17 cellular contexts compared by ENCODE assay signal in genomic region chr3:195172285-195172684, GRCh38.
DNase-seq lines count a peak whose midpoint lies in the region; ATAC-seq and TF ChIP-seq lines count a peak whose summit lies in the region.
"Had no signal": no experiment of that assay in that cellular context is flagged by ENCODE, and none has a peak within 500 bp of the region (broad histone marks: within the 10 kb centered on the region; RNA-seq: fewer than 3 reads in every experiment).

No MANE protein-coding gene starts in this region.

- H2AFZ ChIP-seq in mesenchymal stem cell (ENCODE audit: low read depth, low read length): no peak overlapping the region

- TF ChIP-seq EP300 in tibial nerve (IDR thresholded peaks at IDR 0.05): no peak

- peak; percentile 33 for ATAC-seq in activated CD4-positive, alpha-beta T cell treated with anti-CD3 and anti-CD28 coated beads for 36 hours
- ATAC-seq in upper lobe of right lung (peak; percentile 52), GM18867 (IDR thresholded peaks at IDR 0.05; ENCODE audit: unreplicated experiment) (no peak)

- H3K9me3 Mint-ChIP-seq in activated CD4-positive, alpha-beta T cell treated with anti-CD3 and anti-CD28 coated beads for 36 hours (ENCODE audit: low read depth): no peaks in the 10 kb centered on the region
- H3K9me3 Mint-ChIP-seq in brain: peaks cover 0 to 5% (median 0%) of the 10 kb centered on the region in 5 experiments

- peak overlapping the region in 1 of 2 experiments; percentile 61 for H3K18ac ChIP-seq in mesenchymal stem cell (ENCODE audit: low read depth in 1 of 2, low read length in 2 of 2)

- CTCF ChIA-PET in activated CD4-positive, alpha-beta T cell treated with anti-CD3 and anti-CD28 coated beads for 36 hours (lab: Charles Lee): interaction anchor here (1.5 kb wide), 1 partner anchor 39 kb away, joined by 3 read pairs; no protein-coding TSS in a partner anchor

- H2AK5ac ChIP-seq in mesenchymal stem cell (ENCODE audit: low read length, severe bottlenecking): no peak overlapping the region

- no peak overlapping the region for H3K9ac ChIP-seq in mesenchymal stem cell (ENCODE audit: low read length)

- intact Hi-C loops in activated CD4-positive, alpha-beta T cell treated with anti-CD3 and anti-CD28 coated beads for 36 hours (cut with DNase I, micrococcal nuclease): no loop called here
- intact Hi-C loops in upper lobe of right lung (cut with DNase I): no loop called here

- no peak for TF ChIP-seq POLR2A in tibial nerve (IDR thresholded peaks at IDR 0.05)

- DNase-seq in activated CD4-positive, alpha-beta T cell treated with anti-CD3 and anti-CD28 coated beads for 36 hours: no peak
- DNase-seq in activated CD4-positive, alpha-beta T cell treated with anti-CD3 and anti-CD28 coated beads, Interleukin-2, amount 50 U/mL, for 48 hours: no peak
- DNase-seq in mesenchymal stem cell: peak; percentile 36
- no peak for DNase-seq in upper lobe of right lung
- no peak for DNase-seq in activated CD8-positive, alpha-beta memory T cell treated with anti-CD3 and anti-CD28 coated beads for 24 hours
- DNase-seq in tibial nerve (ENCODE audit: low spot score in 2 of 2): no peak
- DNase-seq: activated CD4-positive, alpha-beta T cell treated with anti-CD3 and anti-CD28 coated beads, Interleukin-2, amount 50 U/mL, for 4 hours; effector CD8-positive, alpha-beta T cell; GF-D8; kidney glomerular epithelial cell; NCI-H187 treated with DMSO at 0.1 percent for 48 hours; NCI-H774; stimulated activated naive CD4-positive, alpha-beta T cell treated with Interleukin-2 at 50 U/mL for 16 hours; T-helper 9 cell had no signal

- no peak for TF ChIP-seq CTCF in brain (conservative IDR thresholded peaks at IDR 0.05)
- TF ChIP-seq CTCF in upper lobe of right lung (IDR thresholded peaks at IDR 0.05): no peak
- TF ChIP-seq CTCF in tibial nerve (IDR thresholded peaks at IDR 0.05): no peak

- peak overlapping the region; percentile 56 for H4K91ac ChIP-seq in mesenchymal stem cell (ENCODE audit: low read length)

- no peak overlapping the region for H3K27ac ChIP-seq in mesenchymal stem cell (ENCODE audit: low read length, poor library complexity, severe bottlenecking)
- H3K27ac ChIP-seq in upper lobe of right lung: peak overlapping the region; percentile 3
- no peak overlapping the region for H3K27ac ChIP-seq in tibial nerve

- H3K27me3 ChIP-seq in mesenchymal stem cell (ENCODE audit: control insufficient read depth in 1 of 2, insufficient read depth in 1 of 2, low read length in 2 of 2): no peaks in the 10 kb centered on the region
- H3K27me3 ChIP-seq in upper lobe of right lung: no peaks in the 10 kb centered on the region
- no peaks in the 10 kb centered on the region for H3K27me3 ChIP-seq in tibial nerve

- POLR2A ChIA-PET in activated CD4-positive, alpha-beta T cell treated with anti-CD3 and anti-CD28 coated beads for 36 hours (lab: Charles Lee): no interaction called here

- H3K14ac ChIP-seq in mesenchymal stem cell (ENCODE audit: low read length in 2 of 2): no peak overlapping the region

- H3K4me3 ChIP-seq in mesenchymal stem cell (ENCODE audit: insufficient read depth in 1 of 2, low read depth in 1 of 2, low read length in 2 of 2) (no peak overlapping the region), upper lobe of right lung (no peak overlapping the region), tibial nerve (no peak overlapping the region)
- H3K4me3 ChIP-seq: HAP-1 had no signal

- H2BK12ac ChIP-seq in mesenchymal stem cell (ENCODE audit: low read length in 2 of 2): no peak overlapping the region

- H2BK5ac ChIP-seq in mesenchymal stem cell (ENCODE audit: low read depth, low read length, poor library complexity, severe bottlenecking): no peak overlapping the region

- H3K36me3 ChIP-seq in mesenchymal stem cell (ENCODE audit: control insufficient read depth in 1 of 2, insufficient read depth in 2 of 2, low read depth in 1 of 2, low read length in 2 of 2) (peaks cover 8 to 11% of the 10 kb centered on the region in 2 experiments), upper lobe of right lung (no peaks in the 10 kb centered on the region), tibial nerve (no peaks in the 10 kb centered on the region)
- H3K36me3 ChIP-seq: HAP-1 had no signal

- 64% methylated on average over 9 of the region's 9 CpGs for WGBS in mesenchymal stem cell
- WGBS in tibial nerve, 2 donors: 58 to 60% methylated on average over 9 of the region's 9 CpGs

- no peaks in the 10 kb centered on the region for H3K4me1 Mint-ChIP-seq in activated CD4-positive, alpha-beta T cell treated with anti-CD3 and anti-CD28 coated beads for 36 hours
- H3K4me1 Mint-ChIP-seq in brain: peaks cover 43% of the 10 kb centered on the region

- H3K27me3 Mint-ChIP-seq in activated CD4-positive, alpha-beta T cell treated with anti-CD3 and anti-CD28 coated beads for 36 hours: no peaks in the 10 kb centered on the region
- no peaks in the 10 kb centered on the region for H3K27me3 Mint-ChIP-seq in brain

- peak overlapping the region in 1 of 2 experiments; percentile 7 for H3K4ac ChIP-seq in mesenchymal stem cell (ENCODE audit: low read depth in 1 of 2, low read length in 2 of 2)

- H3K9me3 ChIP-seq in mesenchymal stem cell (ENCODE audit: control insufficient read depth, low read length) (no peaks in the 10 kb centered on the region), upper lobe of right lung (no peaks in the 10 kb centered on the region), tibial nerve (no peaks in the 10 kb centered on the region)
- H3K9me3 ChIP-seq: HAP-1 had no signal

- no peak overlapping the region for H3K4me3 Mint-ChIP-seq in activated CD4-positive, alpha-beta T cell treated with anti-CD3 and anti-CD28 coated beads for 36 hours
- peak overlapping the region in 2 of 5 experiments; percentile 0 to 20 for H3K4me3 Mint-ChIP-seq in brain

- no peak overlapping the region for H2BK120ac ChIP-seq in mesenchymal stem cell (ENCODE audit: low read depth, low read length)

- no peak overlapping the region for H2BK15ac ChIP-seq in mesenchymal stem cell (ENCODE audit: low read depth, poor library complexity, severe bottlenecking)

- no peak overlapping the region for H3K23ac ChIP-seq in mesenchymal stem cell (ENCODE audit: low read length in 2 of 2)

- no peaks in the 10 kb centered on the region for H3K36me3 Mint-ChIP-seq in activated CD4-positive, alpha-beta T cell treated with anti-CD3 and anti-CD28 coated beads for 36 hours (ENCODE audit: low read depth)
- H3K36me3 Mint-ChIP-seq in brain: peaks cover 17% of the 10 kb centered on the region

- H3K27ac Mint-ChIP-seq in activated CD4-positive, alpha-beta T cell treated with anti-CD3 and anti-CD28 coated beads for 36 hours: no peak overlapping the region
- H3K27ac Mint-ChIP-seq in brain: peak overlapping the region in 4 of 5 experiments; percentile 15 to 69 (median 32)

- H3K79me1 ChIP-seq in mesenchymal stem cell (replicated peaks; ENCODE audit: low read length, poor library complexity, severe bottlenecking): peaks cover 12% of the 10 kb centered on the region

- H3K4me1 ChIP-seq in mesenchymal stem cell (ENCODE audit: control insufficient read depth, insufficient read depth, low read depth, low read length) (peaks cover 12% of the 10 kb centered on the region), upper lobe of right lung (peaks cover 3% of the 10 kb centered on the region), tibial nerve (peaks cover 0 to 6% (median 0%) of the 10 kb centered on the region in 4 donors)
- H3K4me1 ChIP-seq: HAP-1 had no signal

- H3K4me2 ChIP-seq in mesenchymal stem cell (ENCODE audit: low read length, poor library complexity, severe bottlenecking): peak overlapping the region; percentile 30

- peak overlapping the region; percentile 32 for H4K8ac ChIP-seq in mesenchymal stem cell (ENCODE audit: low read length)
